In the genomic region with DNA sequence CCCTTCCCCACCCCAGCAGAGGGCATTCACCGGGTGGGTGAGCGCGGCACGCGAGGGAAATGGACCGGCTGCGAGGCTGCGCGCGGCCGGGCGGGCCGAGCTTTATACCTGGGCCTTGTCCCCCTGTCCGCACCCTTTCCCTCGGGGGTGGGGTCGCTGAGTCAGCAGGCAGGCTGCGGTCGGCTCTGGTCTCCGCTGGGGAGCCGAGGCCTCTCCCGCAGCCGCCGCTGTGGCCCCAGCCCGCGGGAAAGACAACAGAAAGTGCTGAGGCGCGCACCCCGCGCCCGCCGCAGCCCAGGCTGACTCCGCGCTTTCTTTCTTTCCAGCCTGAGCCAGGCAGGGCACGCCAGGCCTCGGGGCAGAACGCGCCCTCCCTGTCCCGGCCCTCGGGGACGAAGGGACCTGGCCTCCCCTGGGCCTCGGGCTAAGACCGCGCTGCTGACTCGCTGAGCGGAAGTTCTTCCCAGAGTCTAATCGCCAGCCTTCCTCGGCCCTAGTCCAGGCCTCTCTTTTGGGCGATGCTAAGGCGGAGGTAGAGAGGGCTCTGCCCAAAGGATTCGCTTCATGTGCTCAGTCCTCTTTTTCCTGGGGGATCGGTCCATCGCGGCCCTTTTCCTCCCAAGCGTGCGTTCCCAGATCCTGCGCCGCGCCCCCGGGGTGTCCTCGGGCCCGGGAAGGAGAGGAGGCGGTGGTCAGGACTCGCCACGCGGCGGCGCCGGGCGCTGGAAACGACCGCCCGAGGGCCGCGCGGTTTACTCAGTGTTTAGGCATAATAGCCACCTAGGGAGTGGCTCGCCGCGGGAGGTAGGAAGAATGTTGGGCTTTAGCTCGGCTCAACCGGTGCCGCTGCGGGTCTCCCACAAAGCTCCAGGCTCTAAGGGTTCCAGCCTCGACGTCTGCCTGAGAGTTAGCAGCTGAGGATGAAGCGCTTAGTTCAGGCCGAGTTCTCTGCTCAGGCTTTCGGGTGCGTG, we compare ENCODE assay signal across 8 cellular contexts. TPM values are rescaled to one million over a fixed set of nuclear protein-coding genes. Genes with fewer than 3 reads are reported as not detected.
DNase-seq lines count a peak whose midpoint lies in the region; ATAC-seq and TF ChIP-seq lines count a peak whose summit lies in the region.

CRYBA2 (minus strand) TSS at position 78 of the 971 bp plus-strand sequence. CDS start 246 bp downstream, outside the sequence.

- peaks cover 0 to 21% (median 11%) of the 10 kb centered on the region in 4 donors for H3K4me1 Mint-ChIP-seq in CD4-positive, alpha-beta memory T cell
- no peaks in the 10 kb centered on the region for H3K4me1 Mint-ChIP-seq in neural crest cell

- H3K4me3 Mint-ChIP-seq in CD4-positive, alpha-beta memory T cell = peak within 1 kb of the TSS in 6 of 8 donors; percentile 13 to 63 (median 48)
- no peak within 1 kb of the TSS for H3K4me3 Mint-ChIP-seq in neural crest cell

- TF ChIP-seq CTCF in colonic mucosa (IDR thresholded peaks at IDR 0.05) (no peak), neural crest cell (conservative IDR thresholded peaks at IDR 0.05) (peak; percentile 27), GM10266 (IDR thresholded peaks at IDR 0.05; ENCODE audit: control insufficient read depth, insufficient read depth, low read depth, missing control alignments) (no peak)

- WGBS in HUES64 = 2% methylated on average over 88 of the region's 88 CpGs

- no peak within 1 kb of the TSS for H3K9ac ChIP-seq in HUES64 (ENCODE audit: low read depth, low read length)
- H3K9ac ChIP-seq in colonic mucosa (ENCODE audit: low read depth in 2 of 2, low read length in 2 of 2) = peak within 1 kb of the TSS in 1 of 2 donors; percentile 19

- H3K27ac ChIP-seq in CD4-positive, alpha-beta memory T cell (ENCODE audit: low read depth, low read length) = no peak within 1 kb of the TSS
- H3K27ac ChIP-seq in HUES64 (ENCODE audit: low read depth, low read length) (no peak within 1 kb of the TSS), colonic mucosa (no peak within 1 kb of the TSS)

- no peak for ATAC-seq in HG03175 (IDR thresholded peaks at IDR 0.05; ENCODE audit: unreplicated experiment)
- no peak for ATAC-seq in GM18520 (IDR thresholded peaks at IDR 0.05; ENCODE audit: unreplicated experiment)
- no peak for ATAC-seq in GM21786 (IDR thresholded peaks at IDR 0.05; ENCODE audit: unreplicated experiment)

- no peaks in the 10 kb centered on the region for H3K36me3 Mint-ChIP-seq in CD4-positive, alpha-beta memory T cell
- H3K36me3 Mint-ChIP-seq in neural crest cell (ENCODE audit: low read depth) = no peaks in the 10 kb centered on the region

- intact Hi-C loops in CD4-positive, alpha-beta memory T cell (cut with micrococcal nuclease) = no loop called here
- intact Hi-C loops in colonic mucosa (cut with DNase I) = no loop called here

- peaks cover 60 to 77% of the 10 kb centered on the region in 2 donors for H3K27me3 Mint-ChIP-seq in CD4-positive, alpha-beta memory T cell
- peaks cover 96% of the 10 kb centered on the region for H3K27me3 Mint-ChIP-seq in neural crest cell (ENCODE audit: low read depth)

- peaks cover 0 to 3% (median 0%) of the 10 kb centered on the region in 8 donors for H3K9me3 Mint-ChIP-seq in CD4-positive, alpha-beta memory T cell
- H3K9me3 Mint-ChIP-seq in neural crest cell = no peaks in the 10 kb centered on the region

- H3K4me3 ChIP-seq in CD4-positive, alpha-beta memory T cell (ENCODE audit: low read length in 2 of 2) = no peak within 1 kb of the TSS
- H3K4me3 ChIP-seq in HUES64 (ENCODE audit: low read length) (peak within 1 kb of the TSS; percentile 29; the same call in 1 of the 2 replicates), colonic mucosa (peak within 1 kb of the TSS; percentile 16)

- CTCF ChIA-PET in CD4-positive, alpha-beta memory T cell (lab: Charles Lee; ENCODE audit: partially characterized antibody) = interaction anchor here (3.0 to 6.0 kb wide), 3 partner anchors 12 to 16 kb away, joined by 13 to 53 read pairs (median 14); no protein-coding TSS in a partner anchor

- no peaks in the 10 kb centered on the region for H3K9me3 ChIP-seq in CD4-positive, alpha-beta memory T cell (ENCODE audit: control insufficient read depth in 1 of 2, low read length in 2 of 2)
- H3K9me3 ChIP-seq in HUES64 (ENCODE audit: insufficient read depth, low read depth, low read length) = no peaks in the 10 kb centered on the region
- H3K9me3 ChIP-seq in colonic mucosa = no peaks in the 10 kb centered on the region

- no peaks in the 10 kb centered on the region for H3K36me3 ChIP-seq in CD4-positive, alpha-beta memory T cell (ENCODE audit: insufficient read depth, low read length)
- no peaks in the 10 kb centered on the region for H3K36me3 ChIP-seq in HUES64 (ENCODE audit: insufficient read depth, low read length)
- no peaks in the 10 kb centered on the region for H3K36me3 ChIP-seq in colonic mucosa

- H3K4me1 ChIP-seq in CD4-positive, alpha-beta memory T cell (ENCODE audit: insufficient read depth, low read length) = peaks cover 21% of the 10 kb centered on the region
- H3K4me1 ChIP-seq in HUES64 (ENCODE audit: insufficient read depth, low read length) = peaks cover 14% of the 10 kb centered on the region; the same call in 1 of the 2 replicates
- H3K4me1 ChIP-seq in colonic mucosa = peaks cover 15% of the 10 kb centered on the region

- DNase-seq in CD4-positive, alpha-beta memory T cell = no peak
- DNase-seq in colonic mucosa (no peak), neural crest cell (ENCODE audit: low read depth, low spot score) (no peak), GM10266 (ENCODE audit: extremely low spot score) (no peak)

- no peak within 1 kb of the TSS for H3K27ac Mint-ChIP-seq in CD4-positive, alpha-beta memory T cell
- no peak within 1 kb of the TSS for H3K27ac Mint-ChIP-seq in neural crest cell (ENCODE audit: unreplicated experiment)

- POLR2A ChIA-PET in CD4-positive, alpha-beta memory T cell (lab: Charles Lee; ENCODE audit: partially characterized antibody) = no interaction called here

- H3K27me3 ChIP-seq in CD4-positive, alpha-beta memory T cell (ENCODE audit: insufficient read depth, low read length) = peaks cover 49% of the 10 kb centered on the region
- peaks cover 100% of the 10 kb centered on the region for H3K27me3 ChIP-seq in HUES64 (ENCODE audit: insufficient read depth, low read length)
- H3K27me3 ChIP-seq in colonic mucosa = peaks cover 72% of the 10 kb centered on the region

RNA-seq across cellular contexts. Expression of gene CRYBA2, which starts in this region (rescaled TPM):
- not detected for total RNA-seq in CD4-positive, alpha-beta memory T cell
- polyA plus RNA-seq in CD4-positive, alpha-beta memory T cell = not detected
- polyA plus RNA-seq in HUES64 (2013, experiment 1 of 2) = not detected
- not detected for polyA plus RNA-seq in HUES64 (2013, experiment 2 of 2)
- total RNA-seq in colonic mucosa = 1 to 10 TPM; 3.4 to 5.5 TPM
- total RNA-seq in neural crest cell = not detected in 2 replicates

Comparison
In these comparisons a context has a peak if more than half of its experiments do, and no peak if none do; other contexts are left out.
1. H3K4me3 ChIP-seq: peak in HUES64 (single experiment) and colonic mucosa (single experiment); none in CD4-positive, alpha-beta memory T cell (0 of 2).